21 cellular contexts compared by ENCODE assay signal in the genomic region with DNA sequence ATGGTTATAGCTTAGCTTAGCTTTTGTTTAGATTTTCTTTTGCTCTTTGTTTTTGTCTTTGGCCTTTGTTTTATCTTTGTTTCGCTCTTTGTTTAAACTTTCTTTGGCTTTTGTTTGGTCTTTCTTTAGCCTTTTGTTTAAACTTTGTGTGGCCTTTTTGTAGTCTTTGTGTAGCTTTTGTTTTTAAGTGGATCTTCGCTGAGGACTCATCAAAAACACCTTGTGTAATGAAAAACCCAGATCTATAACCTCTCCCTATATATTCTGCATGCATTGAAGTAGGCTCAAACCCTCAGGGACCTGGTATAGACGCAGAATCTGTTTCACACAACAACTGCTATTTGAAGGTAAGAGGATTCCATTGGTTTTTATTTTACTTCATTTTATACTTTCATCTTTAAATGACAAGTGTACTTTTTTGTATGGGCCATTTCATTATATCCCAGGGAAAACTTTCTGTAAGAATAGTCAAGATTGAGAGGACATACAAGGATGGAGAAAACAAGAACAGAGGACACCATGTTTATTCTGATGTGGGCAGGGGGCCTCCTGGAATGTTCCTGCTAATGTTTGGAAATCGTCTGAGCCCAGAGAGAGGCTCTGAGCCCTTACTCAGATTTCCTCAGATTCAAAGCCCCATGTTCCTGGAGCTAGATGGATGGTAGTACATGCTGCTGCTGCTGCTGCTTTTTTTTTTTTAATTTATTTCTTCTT. TPM values are rescaled to one million over a fixed set of nuclear protein-coding genes. Genes with fewer than 3 reads are reported as not detected.
A peak's percentile ranks its signal among the peaks of the same experiment; 100 is the strongest.
DNase-seq lines count a peak whose midpoint lies in the region; ATAC-seq, FAIRE-seq and TF ChIP-seq lines count a peak whose summit lies in the region.
"Had no signal": no experiment of that assay in that cellular context is flagged by ENCODE, and none has a peak within 500 bp of the region (broad histone marks: within the 10 kb centered on the region; RNA-seq: fewer than 3 reads in every experiment).

A gene with protein sequence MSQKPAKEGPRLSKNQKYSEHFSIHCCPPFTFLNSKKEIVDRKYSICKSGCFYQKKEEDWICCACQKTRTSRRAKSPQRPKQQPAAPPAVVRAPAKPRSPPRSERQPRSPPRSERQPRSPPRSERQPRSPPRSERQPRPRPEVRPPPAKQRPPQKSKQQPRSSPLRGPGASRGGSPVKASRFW (plus strand): TSS at position 287 of the 714 bp plus-strand sequence. CDS start 34,390 bp downstream, outside the sequence.

- H3K79me1 ChIP-seq in H1 (ENCODE audit: low read depth, low read length): no peaks in the 10 kb centered on the region

- POLR2A ChIA-PET in H1 (lab: Charles Lee; ENCODE audit: partially characterized antibody): interaction anchor here (1.4 kb wide), 1 partner anchor 24 kb away, joined by 3 read pairs; no protein-coding TSS in a partner anchor

- no peak for ATAC-seq in upper lobe of left lung (ENCODE audit: low FRiP score in 2 of 2)

- H3K27ac ChIP-seq in HUES64 (ENCODE audit: low read depth, low read length) (peak within 1 kb of the TSS; percentile 62; the same call in 1 of the 2 replicates), H1 (ENCODE audit: low read depth, low read length) (no peak within 1 kb of the TSS), temporal lobe (ENCODE audit: low read depth, low read length) (peak within 1 kb of the TSS; percentile 99), upper lobe of left lung (no peak within 1 kb of the TSS), thyroid gland (no peak within 1 kb of the TSS)
- H3K27ac ChIP-seq: BLaER1 treated with 17β-estradiol and CSF1 and Interleukin-3, amounts not matched to agents 10 nM and 100 nM; Peyer's patch; SJSA1 had no signal

- peak within 1 kb of the TSS; percentile 99 for H2BK12ac ChIP-seq in H1 (ENCODE audit: low read depth, low read length)

- H3K14ac ChIP-seq in H1 (ENCODE audit: insufficient read length): no peak within 1 kb of the TSS

- H3K4me2 ChIP-seq in H1 (ENCODE audit: insufficient read depth in 1 of 2, low read depth in 2 of 2, low read length in 2 of 2): peak within 1 kb of the TSS in 1 of 2 experiments; percentile 28; a peak in 2 of 4 replicates
- H3K4me2 ChIP-seq: BLaER1 treated with 17β-estradiol and CSF1 and Interleukin-3, amounts not matched to agents 10 nM and 100 nM had no signal

- H2BK5ac ChIP-seq in H1 (ENCODE audit: low read depth, low read length): 0 out of 2 replicates have a peak within 1 kb of the TSS, but pooled peaks have one; percentile 55

- H3K36me3 ChIP-seq in HUES64 (ENCODE audit: insufficient read depth, low read length) (no peaks in the 10 kb centered on the region), H1 (ENCODE audit: control insufficient read depth in 2 of 4, insufficient read depth in 4 of 4, low read length in 3 of 4) (no peaks in the 10 kb centered on the region), upper lobe of left lung (no peaks in the 10 kb centered on the region), thyroid gland (no peaks in the 10 kb centered on the region)
- H3K36me3 ChIP-seq: BLaER1 treated with 17β-estradiol and CSF1 and Interleukin-3, amounts not matched to agents 10 nM and 100 nM; Peyer's patch; SJSA1 had no signal

- CTCF ChIA-PET in H1 (lab: Charles Lee; ENCODE audit: partially characterized antibody): interaction anchor here (0.7 to 3.1 kb wide), 5 partner anchors 21 to 36 kb away, joined by 3 to 18 read pairs (median 4); no protein-coding TSS in a partner anchor

- no peaks in the 10 kb centered on the region for H4K20me1 ChIP-seq in H1 (replicated peaks in 1 of 2; ENCODE audit: control insufficient read depth in 1 of 2, insufficient read depth in 2 of 2, low read length in 2 of 2)
- H4K20me1 ChIP-seq: BLaER1 treated with 17β-estradiol and CSF1 and Interleukin-3, amounts not matched to agents 10 nM and 100 nM had no signal

- peak; percentile 72 for FAIRE-seq in H1 (lab: Jason Lieb, UNC)
- FAIRE-seq: GM12891, H54, HTR-8/SVneo had no signal

- peaks cover 19% of the 10 kb centered on the region; the same call in 1 of the 2 replicates for H3K4me1 ChIP-seq in HUES64 (ENCODE audit: insufficient read depth, low read length)
- H3K4me1 ChIP-seq in H1 (replicated peaks in 1 of 4; ENCODE audit: control insufficient read depth in 3 of 4, insufficient read depth in 4 of 4, low read length in 3 of 4): peaks cover 0 to 5% (median under 1%) of the 10 kb centered on the region in 4 experiments; a peak in 2 of 7 replicates
- peaks cover 0 to 3% (median 0%) of the 10 kb centered on the region in 4 donors for H3K4me1 ChIP-seq in upper lobe of left lung
- H3K4me1 ChIP-seq in thyroid gland: no peaks in the 10 kb centered on the region
- H3K4me1 ChIP-seq: BLaER1 treated with 17β-estradiol and CSF1 and Interleukin-3, amounts not matched to agents 10 nM and 100 nM; Peyer's patch; SJSA1 had no signal

- peak within 1 kb of the TSS; percentile 95; the same call in 1 of the 2 replicates for H2BK20ac ChIP-seq in H1 (ENCODE audit: low read length)

- intact Hi-C loops in thyroid gland (cut with DNase I): no loop called here

- H3K56ac ChIP-seq in H1 (replicated peaks; ENCODE audit: insufficient read length, low read depth, low read length): no peak within 1 kb of the TSS

- no peak within 1 kb of the TSS for H2BK15ac ChIP-seq in H1 (ENCODE audit: low read length)

- H3K4ac ChIP-seq in H1 (replicated peaks; ENCODE audit: insufficient read length, low read depth, low read length): no peak within 1 kb of the TSS

- peaks cover 7% of the 10 kb centered on the region; the same call in 1 of the 2 replicates for H3K27me3 ChIP-seq in HUES64 (ENCODE audit: insufficient read depth, low read length)
- no peaks in the 10 kb centered on the region for H3K27me3 ChIP-seq in H1 (replicated peaks in 1 of 4; ENCODE audit: control insufficient read depth in 3 of 4, extremely low read depth in 1 of 4, insufficient read depth in 3 of 4, low read length in 3 of 4)
- no peaks in the 10 kb centered on the region for H3K27me3 ChIP-seq in upper lobe of left lung
- H3K27me3 ChIP-seq in thyroid gland: no peaks in the 10 kb centered on the region
- H3K27me3 ChIP-seq: BLaER1 treated with 17β-estradiol and CSF1 and Interleukin-3, amounts not matched to agents 10 nM and 100 nM; Peyer's patch; SJSA1 had no signal

- no peak within 1 kb of the TSS for H2AFZ ChIP-seq in H1 (ENCODE audit: low read length)

- H3K9ac ChIP-seq in HUES64 (ENCODE audit: low read depth, low read length) (no peak within 1 kb of the TSS), H1 (replicated peaks in 1 of 4; ENCODE audit: extremely low read depth in 1 of 4, low read depth in 3 of 4, low read length in 3 of 4) (no peak within 1 kb of the TSS)
- H3K9ac ChIP-seq: BLaER1 treated with 17β-estradiol and CSF1 and Interleukin-3, amounts not matched to agents 10 nM and 100 nM had no signal

- H2AK5ac ChIP-seq in H1 (ENCODE audit: low read depth, low read length): peak within 1 kb of the TSS; percentile 96

- H3K18ac ChIP-seq in H1 (ENCODE audit: extremely low read depth, low read length): peak within 1 kb of the TSS; percentile 52; the same call in 1 of the 2 replicates

- H3K23ac ChIP-seq in H1 (ENCODE audit: insufficient read length): no peak within 1 kb of the TSS

- H3K4me3 ChIP-seq in HUES64 (ENCODE audit: low read length) (no peak within 1 kb of the TSS), H1 (ENCODE audit: extremely low read depth in 1 of 4, insufficient read depth in 2 of 4, low read depth in 3 of 4, low read length in 4 of 4) (peak within 1 kb of the TSS in 1 of 4 experiments; percentile 20; a peak in 3 of 8 replicates), upper lobe of left lung (no peak within 1 kb of the TSS), thyroid gland (replicated peaks in 1 of 3) (no peak within 1 kb of the TSS)
- H3K4me3 ChIP-seq: BLaER1 treated with 17β-estradiol and CSF1 and Interleukin-3, amounts not matched to agents 10 nM and 100 nM; Peyer's patch; SJSA1 had no signal

- TF ChIP-seq RAD21 in H1 (IDR thresholded peaks at IDR 0.05 in 1 of 2, conservative IDR thresholded peaks at IDR 0.05 in 1 of 2; ENCODE audit: low read depth in 2 of 2, low read length in 2 of 2): no peak

- H3K79me2 ChIP-seq in H1 (ENCODE audit: control insufficient read depth in 1 of 2, insufficient read depth in 2 of 2, low read length in 2 of 2): no peaks in the 10 kb centered on the region

- TF ChIP-seq EP300 in H1 (IDR thresholded peaks at IDR 0.05; ENCODE audit: borderline replicate concordance in 1 of 2, low read depth in 2 of 2, low read length in 2 of 2): no peak
- TF ChIP-seq EP300 in upper lobe of left lung (IDR thresholded peaks at IDR 0.05): no peak

- H2BK120ac ChIP-seq in H1 (replicated peaks; ENCODE audit: low read depth, low read length): no peak within 1 kb of the TSS

- no peak within 1 kb of the TSS for H4K5ac ChIP-seq in H1 (ENCODE audit: insufficient read length, low read depth, low read length)

- H4K8ac ChIP-seq in H1 (ENCODE audit: extremely low read depth, insufficient read depth, low read length): no peak within 1 kb of the TSS

- H4K91ac ChIP-seq in H1 (replicated peaks; ENCODE audit: insufficient read length, low read length): peak within 1 kb of the TSS; percentile 91

- DNase-seq in H1 (ENCODE audit: low read depth in 1 of 2, low spot score in 2 of 2) (no peak), middle frontal gyrus (ENCODE audit: extremely low spot score, low spot score) (peak; percentile 27), upper lobe of left lung (no peak), NCI-H1436 treated with DMSO at 0.1 percent for 48 hours (lab: John Stamatoyannopoulos, UW) (no peak), thyroid gland (no peak), NCI-H1694 treated with DMSO at 0.1 percent for 48 hours (lab: John Stamatoyannopoulos, UW) (no peak)
- DNase-seq: MM.1S; NCI-H1092 treated with DMSO at 0.1 percent for 48 hours; NCI-H2081 treated with DMSO at 0.1 percent for 48 hours; NCI-H748 treated with DMSO at 0.1 percent for 48 hours; NK-92 treated with Interleukin-12 subunit alpha and Interleukin-12 subunit beta, amount 100 ng/mL, for 24 hours; Peyer's patch had no signal

- TF ChIP-seq CTCF in H1 (IDR thresholded peaks at IDR 0.05; ENCODE audit: control extremely low read depth in 1 of 3, insufficient read depth in 1 of 3, low read depth in 1 of 3, low read length in 3 of 3): no peak
- no peak for TF ChIP-seq CTCF in upper lobe of left lung (IDR thresholded peaks at IDR 0.05)
- TF ChIP-seq CTCF in thyroid gland (IDR thresholded peaks at IDR 0.05): no peak

- TF ChIP-seq POLR2A in H1 (IDR thresholded peaks at IDR 0.05; ENCODE audit: control extremely low read depth in 1 of 2, low read depth in 2 of 2, low read length in 2 of 2) (no peak), upper lobe of left lung (IDR thresholded peaks at IDR 0.05) (no peak), thyroid gland (IDR thresholded peaks at IDR 0.05) (no peak)

- peaks cover 3% of the 10 kb centered on the region; the same call in 1 of the 2 replicates for H3K23me2 ChIP-seq in H1 (ENCODE audit: low read depth, low read length)

- WGBS in HUES64: 25% methylated on average over 3 of the region's 4 CpGs
- 63% methylated on average over 4 of the region's 4 CpGs; no CpG with 5 or more reads in 1 of the 2 experiments for WGBS in H1 (ENCODE audit: extremely low coverage in 1 of 2, insufficient coverage in 1 of 2, insufficient read length in 1 of 2, insufficient replicate concordance in 2 of 2, low coverage in 1 of 2, low lambda C conversion rate in 2 of 2, missing lambda C conversion rate in 1 of 2), 2 experiments
- 44 to 53% methylated on average over 4 of the region's 4 CpGs for WGBS in upper lobe of left lung, 2 donors
- 49 to 54% methylated on average over 4 of the region's 4 CpGs for WGBS in thyroid gland, 2 donors

- H3K9me3 ChIP-seq in HUES64 (ENCODE audit: insufficient read depth, low read depth, low read length) (no peaks in the 10 kb centered on the region), H1 (ENCODE audit: insufficient read depth in 2 of 2, low read depth in 1 of 2, low read length in 1 of 2) (0 out of 4 replicates have a peak, but pooled peaks cover 0 to 3% of the 10 kb centered on the region in 2 experiments), upper lobe of left lung (no peaks in the 10 kb centered on the region), thyroid gland (no peaks in the 10 kb centered on the region)
- H3K9me3 ChIP-seq: Peyer's patch, SJSA1 had no signal

RNA-seq across cellular contexts. Expression of the gene that starts here (rescaled TPM):
- polyA plus RNA-seq in HUES64 (2013, experiment 1 of 2): 0.60 TPM
- 0.57 TPM for polyA plus RNA-seq in HUES64 (2013, experiment 2 of 2)
- 0.10 and 0.50 TPM in 2 replicates for total RNA-seq in H1 (2021; fragmentation: NEBNext Ultra II Directional; extraction: Animal tissue kit (Norgen Biotek cat#: 25700))
- 0.06 and 0.24 TPM in 2 replicates for polyA plus RNA-seq in H1 (2011; rRNA removed)
- 0.03 TPM for polyA plus RNA-seq in H1 (2011; cell fraction: cytosol; rRNA removed)
- polyA plus RNA-seq in H1 (2011; cell fraction: nucleus; rRNA removed): 0.10 TPM
- polyA plus RNA-seq in H1 (2012, experiment 1 of 2): 0.09 to 0.11 TPM in 2 of 4 replicates, not detected in the others
- polyA plus RNA-seq in H1 (2012, experiment 2 of 2): not detected
- 0.08 TPM for polyA plus RNA-seq in H1 (2013, experiment 1 of 2)
- 0.17 TPM for polyA plus RNA-seq in H1 (2013, experiment 2 of 2)
- not detected in 2 replicates for polyA minus RNA-seq in H1 (2011; rRNA and poly(A)+ RNA removed)
- polyA minus RNA-seq in H1 (2011; cell fraction: cytosol; rRNA and poly(A)+ RNA removed): not detected
- polyA minus RNA-seq in H1 (2011; cell fraction: nucleus; rRNA and poly(A)+ RNA removed): not detected
- 0.25 TPM for total RNA-seq in temporal lobe
- under 1 TPM in 1 of 6 donors, not detected in 5; 0.22 TPM for total RNA-seq in upper lobe of left lung
- not detected for total RNA-seq in thyroid gland
- total RNA-seq: LHCN-M2, NCI-H460, Peyer's patch, SJSA1 had no signal

Comparison
In these comparisons a context has a peak if more than half of its experiments do, and no peak if none do; other contexts are left out.
1. H3K27ac ChIP-seq: peak in HUES64 (single experiment) and temporal lobe (single experiment); none in H1 (single experiment), upper lobe of left lung (0 of 4) and thyroid gland (0 of 3).